ENCODE assay signal across 1 cellular context in the genomic region with DNA sequence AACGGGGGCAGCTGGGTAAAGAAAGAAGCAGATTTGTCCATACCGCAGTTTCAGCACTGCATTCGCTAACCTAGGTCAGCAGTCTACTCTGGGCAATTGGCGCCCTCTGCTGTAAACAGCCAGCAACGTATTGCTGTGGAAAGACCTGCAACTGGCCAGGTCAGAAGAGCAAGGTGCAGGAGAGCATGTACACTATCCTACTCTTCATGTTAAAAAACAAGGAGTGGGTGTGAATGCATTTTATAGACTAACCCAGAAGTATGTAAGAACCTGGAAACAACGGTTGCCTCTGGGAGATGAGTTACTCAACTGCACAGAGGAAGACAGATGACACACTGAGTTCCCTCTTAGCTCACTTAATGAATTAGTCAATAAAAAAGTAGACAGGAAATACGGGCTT.
TF ChIP-seq lines count a peak whose summit lies in the region.

No MANE protein-coding gene starts in this region.

TF ChIP-seq in GM12878, 131 proteins besides CTCF, POLR2A, EP300 and RAD21 (continued from another document):
- TF ChIP-seq, protein P1, sequence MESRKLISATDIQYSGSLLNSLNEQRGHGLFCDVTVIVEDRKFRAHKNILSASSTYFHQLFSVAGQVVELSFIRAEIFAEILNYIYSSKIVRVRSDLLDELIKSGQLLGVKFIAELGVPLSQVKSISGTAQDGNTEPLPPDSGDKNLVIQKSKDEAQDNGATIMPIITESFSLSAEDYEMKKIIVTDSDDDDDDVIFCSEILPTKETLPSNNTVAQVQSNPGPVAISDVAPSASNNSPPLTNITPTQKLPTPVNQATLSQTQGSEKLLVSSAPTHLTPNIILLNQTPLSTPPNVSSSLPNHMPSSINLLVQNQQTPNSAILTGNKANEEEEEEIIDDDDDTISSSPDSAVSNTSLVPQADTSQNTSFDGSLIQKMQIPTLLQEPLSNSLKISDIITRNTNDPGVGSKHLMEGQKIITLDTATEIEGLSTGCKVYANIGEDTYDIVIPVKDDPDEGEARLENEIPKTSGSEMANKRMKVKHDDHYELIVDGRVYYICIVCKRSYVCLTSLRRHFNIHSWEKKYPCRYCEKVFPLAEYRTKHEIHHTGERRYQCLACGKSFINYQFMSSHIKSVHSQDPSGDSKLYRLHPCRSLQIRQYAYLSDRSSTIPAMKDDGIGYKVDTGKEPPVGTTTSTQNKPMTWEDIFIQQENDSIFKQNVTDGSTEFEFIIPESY (IDR thresholded peaks at IDR 0.05): peak; percentile 92
- TF ChIP-seq SMC3 (IDR thresholded peaks at IDR 0.05; ENCODE audit: borderline replicate concordance, low read length): peak; percentile 67; the same call in 1 of the 2 replicates
- TF ChIP-seq CREM (IDR thresholded peaks at IDR 0.05; ENCODE audit: low read depth): 0 out of 2 replicates have a peak, but pooled peaks have one; percentile 15
- no peak for TF ChIP-seq DPF2 (IDR thresholded peaks at IDR 0.05)
- no peak for TF ChIP-seq EED (IDR thresholded peaks at IDR 0.05; ENCODE audit: low read depth)
- TF ChIP-seq, protein P2, sequence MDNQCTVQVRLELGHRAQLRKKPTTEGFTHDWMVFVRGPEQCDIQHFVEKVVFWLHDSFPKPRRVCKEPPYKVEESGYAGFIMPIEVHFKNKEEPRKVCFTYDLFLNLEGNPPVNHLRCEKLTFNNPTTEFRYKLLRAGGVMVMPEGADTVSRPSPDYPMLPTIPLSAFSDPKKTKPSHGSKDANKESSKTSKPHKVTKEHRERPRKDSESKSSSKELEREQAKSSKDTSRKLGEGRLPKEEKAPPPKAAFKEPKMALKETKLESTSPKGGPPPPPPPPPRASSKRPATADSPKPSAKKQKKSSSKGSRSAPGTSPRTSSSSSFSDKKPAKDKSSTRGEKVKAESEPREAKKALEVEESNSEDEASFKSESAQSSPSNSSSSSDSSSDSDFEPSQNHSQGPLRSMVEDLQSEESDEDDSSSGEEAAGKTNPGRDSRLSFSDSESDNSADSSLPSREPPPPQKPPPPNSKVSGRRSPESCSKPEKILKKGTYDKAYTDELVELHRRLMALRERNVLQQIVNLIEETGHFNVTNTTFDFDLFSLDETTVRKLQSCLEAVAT (IDR thresholded peaks at IDR 0.05): peak; percentile 77
